In the genomic region with DNA sequence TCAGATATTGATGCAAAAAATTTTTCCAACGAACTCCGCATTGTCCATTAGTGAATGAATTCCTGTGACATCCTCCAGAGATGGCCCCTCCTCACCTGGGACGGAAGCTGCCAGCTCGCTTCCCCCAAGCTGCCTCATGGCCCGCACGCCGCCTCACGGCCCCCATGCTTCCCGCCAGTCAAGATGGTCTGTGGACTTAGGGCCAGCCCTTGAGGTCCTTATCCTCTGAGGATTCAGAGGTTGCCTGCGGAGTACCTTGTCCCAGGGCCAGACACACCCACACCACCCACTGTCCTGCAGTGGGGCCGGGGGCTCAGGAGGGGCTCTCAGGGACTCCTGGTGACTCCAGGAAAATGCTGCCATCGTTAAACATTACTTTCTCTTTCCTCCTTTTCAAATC, we compare ENCODE assay signal across 1 cellular context.
TF ChIP-seq lines count a peak whose summit lies in the region.

No MANE protein-coding gene starts in this region.

TF ChIP-seq in WTC11, 78 proteins besides CTCF, POLR2A, EP300 and RAD21 (continued from another document):
- no peak for TF ChIP-seq NR3C1 (CRISPR knock-in tag; conservative IDR thresholded peaks at IDR 0.05; ENCODE audit: low read depth)
- TF ChIP-seq, protein P1, sequence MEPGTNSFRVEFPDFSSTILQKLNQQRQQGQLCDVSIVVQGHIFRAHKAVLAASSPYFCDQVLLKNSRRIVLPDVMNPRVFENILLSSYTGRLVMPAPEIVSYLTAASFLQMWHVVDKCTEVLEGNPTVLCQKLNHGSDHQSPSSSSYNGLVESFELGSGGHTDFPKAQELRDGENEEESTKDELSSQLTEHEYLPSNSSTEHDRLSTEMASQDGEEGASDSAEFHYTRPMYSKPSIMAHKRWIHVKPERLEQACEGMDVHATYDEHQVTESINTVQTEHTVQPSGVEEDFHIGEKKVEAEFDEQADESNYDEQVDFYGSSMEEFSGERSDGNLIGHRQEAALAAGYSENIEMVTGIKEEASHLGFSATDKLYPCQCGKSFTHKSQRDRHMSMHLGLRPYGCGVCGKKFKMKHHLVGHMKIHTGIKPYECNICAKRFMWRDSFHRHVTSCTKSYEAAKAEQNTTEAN (CRISPR knock-in tag; IDR thresholded peaks at IDR 0.05), result no peak
- TF ChIP-seq FOXJ3 (CRISPR knock-in tag; IDR thresholded peaks at IDR 0.05; ENCODE audit: borderline replicate concordance), result no peak
- no peak for TF ChIP-seq ZNF121 (CRISPR knock-in tag; IDR thresholded peaks at IDR 0.05)
- TF ChIP-seq, protein P2, sequence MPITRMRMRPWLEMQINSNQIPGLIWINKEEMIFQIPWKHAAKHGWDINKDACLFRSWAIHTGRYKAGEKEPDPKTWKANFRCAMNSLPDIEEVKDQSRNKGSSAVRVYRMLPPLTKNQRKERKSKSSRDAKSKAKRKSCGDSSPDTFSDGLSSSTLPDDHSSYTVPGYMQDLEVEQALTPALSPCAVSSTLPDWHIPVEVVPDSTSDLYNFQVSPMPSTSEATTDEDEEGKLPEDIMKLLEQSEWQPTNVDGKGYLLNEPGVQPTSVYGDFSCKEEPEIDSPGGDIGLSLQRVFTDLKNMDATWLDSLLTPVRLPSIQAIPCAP (CRISPR knock-in tag; IDR thresholded peaks at IDR 0.05), result no peak
- TF ChIP-seq, protein P3, sequence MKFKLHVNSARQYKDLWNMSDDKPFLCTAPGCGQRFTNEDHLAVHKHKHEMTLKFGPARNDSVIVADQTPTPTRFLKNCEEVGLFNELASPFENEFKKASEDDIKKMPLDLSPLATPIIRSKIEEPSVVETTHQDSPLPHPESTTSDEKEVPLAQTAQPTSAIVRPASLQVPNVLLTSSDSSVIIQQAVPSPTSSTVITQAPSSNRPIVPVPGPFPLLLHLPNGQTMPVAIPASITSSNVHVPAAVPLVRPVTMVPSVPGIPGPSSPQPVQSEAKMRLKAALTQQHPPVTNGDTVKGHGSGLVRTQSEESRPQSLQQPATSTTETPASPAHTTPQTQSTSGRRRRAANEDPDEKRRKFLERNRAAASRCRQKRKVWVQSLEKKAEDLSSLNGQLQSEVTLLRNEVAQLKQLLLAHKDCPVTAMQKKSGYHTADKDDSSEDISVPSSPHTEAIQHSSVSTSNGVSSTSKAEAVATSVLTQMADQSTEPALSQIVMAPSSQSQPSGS (CRISPR knock-in tag; IDR thresholded peaks at IDR 0.05; ENCODE audit: borderline replicate concordance, low read depth), result no peak
- TF ChIP-seq NR1H2 (CRISPR knock-in tag; IDR thresholded peaks at IDR 0.05), result no peak
- TF ChIP-seq, protein P4, sequence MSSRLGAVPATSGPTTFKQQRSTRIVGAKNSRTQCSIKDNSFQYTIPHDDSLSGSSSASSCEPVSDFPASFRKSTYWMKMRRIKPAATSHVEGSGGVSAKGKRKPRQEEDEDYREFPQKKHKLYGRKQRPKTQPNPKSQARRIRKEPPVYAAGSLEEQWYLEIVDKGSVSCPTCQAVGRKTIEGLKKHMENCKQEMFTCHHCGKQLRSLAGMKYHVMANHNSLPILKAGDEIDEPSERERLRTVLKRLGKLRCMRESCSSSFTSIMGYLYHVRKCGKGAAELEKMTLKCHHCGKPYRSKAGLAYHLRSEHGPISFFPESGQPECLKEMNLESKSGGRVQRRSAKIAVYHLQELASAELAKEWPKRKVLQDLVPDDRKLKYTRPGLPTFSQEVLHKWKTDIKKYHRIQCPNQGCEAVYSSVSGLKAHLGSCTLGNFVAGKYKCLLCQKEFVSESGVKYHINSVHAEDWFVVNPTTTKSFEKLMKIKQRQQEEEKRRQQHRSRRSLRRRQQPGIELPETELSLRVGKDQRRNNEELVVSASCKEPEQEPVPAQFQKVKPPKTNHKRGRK (CRISPR knock-in tag; IDR thresholded peaks at IDR 0.05; ENCODE audit: borderline replicate concordance), result no peak
- TF ChIP-seq, protein P5, sequence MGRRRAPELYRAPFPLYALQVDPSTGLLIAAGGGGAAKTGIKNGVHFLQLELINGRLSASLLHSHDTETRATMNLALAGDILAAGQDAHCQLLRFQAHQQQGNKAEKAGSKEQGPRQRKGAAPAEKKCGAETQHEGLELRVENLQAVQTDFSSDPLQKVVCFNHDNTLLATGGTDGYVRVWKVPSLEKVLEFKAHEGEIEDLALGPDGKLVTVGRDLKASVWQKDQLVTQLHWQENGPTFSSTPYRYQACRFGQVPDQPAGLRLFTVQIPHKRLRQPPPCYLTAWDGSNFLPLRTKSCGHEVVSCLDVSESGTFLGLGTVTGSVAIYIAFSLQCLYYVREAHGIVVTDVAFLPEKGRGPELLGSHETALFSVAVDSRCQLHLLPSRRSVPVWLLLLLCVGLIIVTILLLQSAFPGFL (CRISPR knock-in tag; IDR thresholded peaks at IDR 0.05; ENCODE audit: borderline replicate concordance), result no peak
- TF ChIP-seq GRHL2 (CRISPR knock-in tag; IDR thresholded peaks at IDR 0.05; ENCODE audit: insufficient replicate concordance, severe bottlenecking), result no peak
- no peak for TF ChIP-seq PRRX2 (CRISPR knock-in tag; IDR thresholded peaks at IDR 0.05)
- TF ChIP-seq ZNF671 (CRISPR knock-in tag; IDR thresholded peaks at IDR 0.05), result no peak
